Comparison of ENCODE assay signal across 28 cellular contexts in the genomic region with DNA sequence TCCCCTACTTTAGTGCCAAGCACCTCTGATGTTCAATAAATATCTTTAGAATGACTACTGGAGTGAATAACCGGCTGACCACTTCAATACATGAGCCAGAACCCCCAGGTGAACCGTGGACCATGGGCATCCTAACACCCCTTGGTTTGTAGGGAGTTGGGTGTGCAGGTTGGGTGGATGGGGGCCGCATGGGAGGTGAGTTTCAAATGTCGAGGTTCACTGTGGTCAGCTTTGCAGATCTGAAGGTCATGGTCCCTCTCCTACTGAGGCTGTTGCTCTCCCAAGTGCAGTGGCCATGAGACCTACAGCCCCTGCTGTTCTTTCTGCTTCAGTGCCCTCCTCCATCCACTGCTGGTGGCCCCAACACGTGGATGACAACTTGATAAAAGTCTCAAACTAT.
"Had no signal": no experiment of that assay in that cellular context is flagged by ENCODE, and none has a peak within 500 bp of the region (broad histone marks: within the 10 kb centered on the region; RNA-seq: fewer than 3 reads in every experiment).

No MANE protein-coding gene starts in this region.

- H3K27me3 Mint-ChIP-seq: stimulated activated memory B cell treated with anti-CD40 and anti-IgM and Interleukin-4, amounts not matched to agents 10 μg/mL and 1 μg/mL and 100 μg/mL, for 72 hours; stimulated activated naive CD8-positive, alpha-beta T cell treated with anti-CD3 and anti-CD28 coated beads, Interleukin-15, Interleukin-2, amounts not matched to agents 100 ng/mL and 50 ng/mL, for 24 hours; type B pancreatic cell had no signal

- H3K27me3 ChIP-seq: testis, thyroid gland, tibial nerve, transverse colon, upper lobe of left lung, upper lobe of right lung, uterus, vagina had no signal

- H3K9me3 Mint-ChIP-seq: stimulated activated effector memory CD8-positive, alpha-beta T cell treated with anti-CD3 and anti-CD28 coated beads, Interleukin-12 subunit alpha, Interleukin-12 subunit beta, amount 100 ng/mL, for 72 hours; stimulated activated naive CD8-positive, alpha-beta T cell treated with anti-CD3 and anti-CD28 coated beads, Interleukin-15, Interleukin-2, amounts not matched to agents 100 ng/mL and 50 ng/mL, for 24 hours had no signal

- H3K4me1 Mint-ChIP-seq: stimulated activated effector memory CD8-positive, alpha-beta T cell treated with anti-CD3 and anti-CD28 coated beads, Interleukin-12 subunit alpha, Interleukin-12 subunit beta, amount 100 ng/mL, for 72 hours; stimulated activated memory B cell treated with anti-CD40 and anti-IgM and Interleukin-4, amounts not matched to agents 10 μg/mL and 1 μg/mL and 100 μg/mL, for 72 hours; stimulated activated naive B cell treated with anti-CD40 and anti-IgM and Interleukin-4, amounts not matched to agents 10 μg/mL and 1 μg/mL and 100 μg/mL, for 72 hours; stimulated activated naive CD8-positive, alpha-beta T cell treated with anti-CD3 and anti-CD28 coated beads, Interleukin-15, amount 100 ng/mL, for 72 hours had no signal

- H3K27ac Mint-ChIP-seq: stimulated activated effector memory CD8-positive, alpha-beta T cell treated with anti-CD3 and anti-CD28 coated beads, Interleukin-12 subunit alpha, Interleukin-12 subunit beta, amount 100 ng/mL, for 72 hours; stimulated activated memory B cell treated with anti-CD40 and anti-IgM and Interleukin-4, amounts not matched to agents 10 μg/mL and 1 μg/mL and 100 μg/mL, for 72 hours; stimulated activated naive B cell treated with anti-CD40 and anti-IgM and Interleukin-4, amounts not matched to agents 10 μg/mL and 1 μg/mL and 100 μg/mL, for 72 hours; stimulated activated naive CD8-positive, alpha-beta T cell treated with anti-CD3 and anti-CD28 coated beads, Interleukin-15, amount 100 ng/mL, for 72 hours; stimulated activated naive CD8-positive, alpha-beta T cell treated with anti-CD3 and anti-CD28 coated beads, Interleukin-15, Interleukin-2, amounts not matched to agents 100 ng/mL and 50 ng/mL, for 24 hours; type B pancreatic cell had no signal

- H3K4me3 Mint-ChIP-seq: stimulated activated effector memory CD8-positive, alpha-beta T cell treated with anti-CD3 and anti-CD28 coated beads, Interleukin-12 subunit alpha, Interleukin-12 subunit beta, amount 100 ng/mL, for 72 hours; stimulated activated memory B cell treated with anti-CD40 and anti-IgM and Interleukin-4, amounts not matched to agents 10 μg/mL and 1 μg/mL and 100 μg/mL, for 72 hours; stimulated activated naive B cell treated with anti-CD40 and anti-IgM and Interleukin-4, amounts not matched to agents 10 μg/mL and 1 μg/mL and 100 μg/mL, for 72 hours; stimulated activated naive CD8-positive, alpha-beta T cell treated with anti-CD3 and anti-CD28 coated beads, Interleukin-15, amount 100 ng/mL, for 72 hours; stimulated activated naive CD8-positive, alpha-beta T cell treated with anti-CD3 and anti-CD28 coated beads, Interleukin-15, Interleukin-2, amounts not matched to agents 100 ng/mL and 50 ng/mL, for 24 hours; type B pancreatic cell had no signal

- H3K36me3 ChIP-seq: stomach, suprapubic skin, thoracic aorta, thyroid gland, tibial artery, tibial nerve, transverse colon, upper lobe of left lung, upper lobe of right lung, uterus, vagina had no signal

- H3K4me1 ChIP-seq: stomach, suprapubic skin, testis, thyroid gland, tibial artery, tibial nerve, transverse colon, upper lobe of left lung, upper lobe of right lung, uterus, vagina had no signal

- H3K27ac ChIP-seq: stomach, suprapubic skin, testis, thoracic aorta, thyroid gland, tibial artery, tibial nerve, transverse colon, upper lobe of left lung, upper lobe of right lung, uterus, vagina had no signal

- H3K4me3 ChIP-seq: stomach, suprapubic skin, testis, thoracic aorta, thyroid gland, tibial artery, tibial nerve, transverse colon, upper lobe of left lung, upper lobe of right lung, uterus, vagina had no signal

- DNase-seq: stimulated activated CD4-positive, alpha-beta T cell treated with anti-CD3 and anti-CD28 coated beads, Interleukin-2, amount 100 ng/mL, for 48 hours; stimulated activated CD4-positive, alpha-beta T cell treated with anti-CD3 and anti-CD28 coated beads, Interleukin-4, amount 100 ng/mL, for 1 hour; stimulated activated CD4-positive, alpha-beta T cell treated with anti-CD3 and anti-CD28 coated beads, Interleukin-4, amount 100 ng/mL, for 24 hours; stimulated activated CD4-positive, alpha-beta T cell treated with anti-CD3 and anti-CD28 coated beads, Interleukin-4, amount 100 ng/mL, for 4 hours; stimulated activated CD8-positive, alpha-beta memory T cell treated with anti-CD3 and anti-CD28 coated beads, Interleukin-4, amount 100 ng/mL, for 48 hours; stimulated activated naive B cell treated with anti-CD40 and anti-IgM and Interleukin-4, amounts not matched to agents 10 μg/mL and 1 μg/mL and 100 μg/mL, for 72 hours; stimulated activated naive CD4-positive, alpha-beta T cell; stimulated activated naive CD4-positive, alpha-beta T cell treated with Interleukin-2 at 50 U/mL for 16 hours; stimulated activated naive CD8-positive, alpha-beta T cell treated with anti-CD3 and anti-CD28 coated beads, Interleukin-15, amount 100 ng/mL, for 72 hours; stimulated activated naive CD8-positive, alpha-beta T cell treated with anti-CD3 and anti-CD28 coated beads, Interleukin-15, Interleukin-2, amounts not matched to agents 100 U/mL and 50 U/mL, for 24 hours; stomach; substantia nigra; testis; thyroid gland; transverse colon; trophoblast cell; upper lobe of left lung; upper lobe of right lung; uterus had no signal

- H3K36me3 Mint-ChIP-seq: stimulated activated effector memory CD8-positive, alpha-beta T cell treated with anti-CD3 and anti-CD28 coated beads, Interleukin-12 subunit alpha, Interleukin-12 subunit beta, amount 100 ng/mL, for 72 hours; stimulated activated memory B cell treated with anti-CD40 and anti-IgM and Interleukin-4, amounts not matched to agents 10 μg/mL and 1 μg/mL and 100 μg/mL, for 72 hours had no signal

- H3K9me3 ChIP-seq: stomach, suprapubic skin, testis, thoracic aorta, thyroid gland, tibial artery, transverse colon, upper lobe of left lung, upper lobe of right lung, uterus, vagina had no signal

- ATAC-seq: stimulated activated effector memory CD8-positive, alpha-beta T cell treated with anti-CD3 and anti-CD28 coated beads, Interleukin-12 subunit alpha, Interleukin-12 subunit beta, amount 100 ng/mL, for 72 hours; stimulated activated memory B cell treated with anti-CD40 and anti-IgM and Interleukin-4, amounts not matched to agents 10 μg/mL and 1 μg/mL and 100 μg/mL, for 72 hours; stimulated activated naive B cell treated with anti-CD40 and anti-IgM and Interleukin-4, amounts not matched to agents 10 μg/mL and 1 μg/mL and 100 μg/mL, for 72 hours; stimulated activated naive CD8-positive, alpha-beta T cell treated with anti-CD3 and anti-CD28 coated beads, Interleukin-15, amount 100 ng/mL, for 72 hours; stimulated activated naive CD8-positive, alpha-beta T cell treated with anti-CD3 and anti-CD28 coated beads, Interleukin-15, Interleukin-2, amounts not matched to agents 100 U/mL and 50 U/mL, for 24 hours; upper lobe of right lung had no signal
